1 cellular context compared by ENCODE assay signal in the genomic region with DNA sequence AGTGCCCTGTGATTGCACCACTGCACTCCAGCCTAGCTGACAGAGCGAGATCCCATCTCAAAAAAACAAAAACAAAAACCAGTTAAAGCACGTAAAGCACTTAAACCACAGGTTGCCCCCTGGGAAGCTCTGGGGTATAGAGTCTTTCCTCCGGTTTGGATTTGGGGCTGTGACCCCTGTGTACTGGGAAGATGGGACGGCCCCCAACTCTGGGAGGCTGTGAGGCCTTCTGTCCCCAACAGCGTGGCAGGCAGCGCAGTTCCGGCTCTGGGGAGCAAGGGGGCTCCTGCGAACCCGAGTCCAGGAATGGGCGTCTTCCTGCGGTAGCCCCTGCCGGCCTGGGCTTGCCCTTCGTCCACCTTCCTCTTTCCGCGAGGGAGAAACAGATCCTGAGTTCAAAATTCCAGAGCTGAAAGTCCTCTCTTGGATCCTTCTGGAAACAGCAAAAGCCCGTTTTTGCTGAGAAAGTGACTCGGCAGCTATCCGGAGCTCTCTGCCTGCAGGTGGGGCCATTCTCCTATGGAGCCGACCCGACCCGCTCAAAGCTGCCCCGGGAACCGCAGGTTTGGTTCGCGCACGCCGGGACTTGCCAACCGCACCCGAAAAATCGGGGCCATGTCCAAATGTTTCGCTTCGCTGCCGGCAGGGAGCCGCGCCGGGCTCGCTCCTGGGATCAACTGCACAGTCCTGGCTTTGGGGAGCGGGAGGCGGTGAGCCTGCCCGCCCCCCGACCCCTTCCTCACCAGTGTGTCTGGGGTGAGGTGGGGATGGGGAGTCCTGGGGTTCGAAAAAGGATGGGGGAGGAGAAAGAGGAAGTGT.
TF ChIP-seq lines count a peak whose summit lies in the region.

No MANE protein-coding gene starts in this region.

TF ChIP-seq in HepG2, 621 proteins besides CTCF, POLR2A, EP300 and RAD21 (continued from another document):
- TF ChIP-seq, protein P1, sequence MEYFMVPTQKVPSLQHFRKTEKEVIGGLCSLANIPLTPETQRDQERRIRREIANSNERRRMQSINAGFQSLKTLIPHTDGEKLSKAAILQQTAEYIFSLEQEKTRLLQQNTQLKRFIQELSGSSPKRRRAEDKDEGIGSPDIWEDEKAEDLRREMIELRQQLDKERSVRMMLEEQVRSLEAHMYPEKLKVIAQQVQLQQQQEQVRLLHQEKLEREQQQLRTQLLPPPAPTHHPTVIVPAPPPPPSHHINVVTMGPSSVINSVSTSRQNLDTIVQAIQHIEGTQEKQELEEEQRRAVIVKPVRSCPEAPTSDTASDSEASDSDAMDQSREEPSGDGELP (IDR thresholded peaks at IDR 0.05; ENCODE audit: borderline replicate concordance, low read depth) = no peak
- TF ChIP-seq ZNF256 (CRISPR knock-in tag; conservative IDR thresholded peaks at IDR 0.05) (0 out of 2 replicates have a peak, but pooled peaks have one; percentile 54), PCBP1 (IDR thresholded peaks at IDR 0.05; ENCODE audit: borderline replicate concordance, low read depth, low read length) (no peak)
TF ChIP-seq in HepG2: peak in this region for 129.
